ENCODE assay signal across 32 cellular contexts in the genomic region with DNA sequence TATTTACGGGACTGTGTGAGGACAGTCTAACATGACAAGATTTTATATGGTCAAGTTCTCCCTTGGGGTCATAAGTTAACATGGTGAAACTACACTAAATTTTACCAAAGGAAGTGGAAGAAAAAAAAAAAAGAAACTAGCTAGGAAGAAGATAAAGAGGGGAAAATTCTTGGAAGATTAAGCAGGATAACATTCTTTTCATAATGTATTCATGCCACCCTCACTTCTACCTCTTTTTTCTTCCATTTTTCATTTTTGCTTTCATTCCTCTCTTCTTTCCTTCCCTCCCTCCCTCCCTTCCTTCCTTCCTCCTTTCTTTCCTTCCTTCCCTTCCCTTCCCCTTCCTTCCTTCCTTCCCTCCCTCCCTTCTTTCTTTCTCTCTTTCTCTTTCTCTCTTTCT.
"Had no signal": no experiment of that assay in that cellular context is flagged by ENCODE, and none has a peak within 500 bp of the region (broad histone marks: within the 10 kb centered on the region; RNA-seq: fewer than 3 reads in every experiment).

No MANE protein-coding gene starts in this region.

- H3K36me3 ChIP-seq: ovary, uterus had no signal

- H3K9me3 Mint-ChIP-seq: natural killer cell; nephron; stimulated activated memory B cell treated with anti-CD40 and anti-IgM and Interleukin-4, amounts not matched to agents 10 μg/mL and 1 μg/mL and 100 μg/mL, for 72 hours; stimulated activated naive CD8-positive, alpha-beta T cell treated with anti-CD3 and anti-CD28 coated beads, Interleukin-15, amount 100 ng/mL, for 72 hours; type B pancreatic cell had no signal

- H3K27me3 Mint-ChIP-seq: naive thymus-derived CD4-positive, alpha-beta T cell; progenitor cell of endocrine pancreas; stimulated activated memory B cell treated with anti-CD40 and anti-IgM and Interleukin-4, amounts not matched to agents 10 μg/mL and 1 μg/mL and 100 μg/mL, for 72 hours; stimulated activated naive CD8-positive, alpha-beta T cell treated with anti-CD3 and anti-CD28 coated beads, Interleukin-15, amount 100 ng/mL, for 72 hours; type B pancreatic cell had no signal

- H2AFZ ChIP-seq: parathyroid adenoma had no signal

- H3K4me1 ChIP-seq: parathyroid adenoma, psoas muscle, spleen, suprapubic skin, testis, tibial artery, transverse colon, upper lobe of right lung, uterus had no signal

- H3K27ac ChIP-seq: neutrophil, ovary, parathyroid adenoma, psoas muscle, skin epidermis, spleen, suprapubic skin, testis, tibial artery, transverse colon, upper lobe of right lung, uterus had no signal

- H3K4me3 ChIP-seq: ovary, psoas muscle, skin epidermis, smooth muscle cell, spleen, suprapubic skin, testis, tibial artery, transverse colon, upper lobe of right lung, uterus had no signal

- DNase-seq: naive thymus-derived CD4-positive, alpha-beta T cell; natural killer cell; nucleus accumbens; ovary; posterior cingulate gyrus; psoas muscle; right cardiac atrium; spleen; stimulated activated CD4-positive, alpha-beta T cell treated with anti-CD3 and anti-CD28 coated beads, Interleukin-12 subunit alpha, Interleukin-12 subunit beta, amount 100 ng/mL, for 4 hours; stimulated activated CD4-positive, alpha-beta T cell treated with anti-CD3 and anti-CD28 coated beads, Interleukin-1b, Interleukin-23, amount 100 ng/mL, for 48 hours; stimulated activated CD4-positive, alpha-beta T cell treated with anti-CD3 and anti-CD28 coated beads, Interleukin-4, amount 100 ng/mL, for 1 hour; stimulated activated CD4-positive, alpha-beta T cell treated with anti-CD3 and anti-CD28 coated beads, Interleukin-4, amount 100 ng/mL, for 4 hours; stimulated activated CD8-positive, alpha-beta memory T cell treated with anti-CD3 and anti-CD28 coated beads, Interleukin-4, amount 100 ng/mL, for 48 hours; stimulated activated naive CD4-positive, alpha-beta T cell; stimulated activated naive CD8-positive, alpha-beta T cell treated with anti-CD3 and anti-CD28 coated beads, Interleukin-15, amount 100 ng/mL, for 72 hours; stimulated activated naive CD8-positive, alpha-beta T cell treated with anti-CD3 and anti-CD28 coated beads, Interleukin-15, Interleukin-2, amounts not matched to agents 100 U/mL and 50 U/mL, for 24 hours; substantia nigra; testis; tibial artery; transverse colon; upper lobe of right lung; uterus had no signal

- H3K27ac Mint-ChIP-seq: natural killer cell; nephron; progenitor cell of endocrine pancreas; stimulated activated memory B cell treated with anti-CD40 and anti-IgM and Interleukin-4, amounts not matched to agents 10 μg/mL and 1 μg/mL and 100 μg/mL, for 72 hours; type B pancreatic cell had no signal

- H3K4me2 ChIP-seq: smooth muscle cell had no signal

- H3K4me3 Mint-ChIP-seq: naive thymus-derived CD4-positive, alpha-beta T cell; natural killer cell; nephron; stimulated activated memory B cell treated with anti-CD40 and anti-IgM and Interleukin-4, amounts not matched to agents 10 μg/mL and 1 μg/mL and 100 μg/mL, for 72 hours; stimulated activated naive CD8-positive, alpha-beta T cell treated with anti-CD3 and anti-CD28 coated beads, Interleukin-15, amount 100 ng/mL, for 72 hours; type B pancreatic cell had no signal

- H3K27me3 ChIP-seq: neutrophil, ovary, spleen, suprapubic skin, testis, tibial artery, transverse colon, upper lobe of right lung, uterus had no signal

- ATAC-seq: naive thymus-derived CD4-positive, alpha-beta T cell; natural killer cell; psoas muscle; right cardiac atrium; sciatic nerve; stimulated activated memory B cell treated with anti-CD40 and anti-IgM and Interleukin-4, amounts not matched to agents 10 μg/mL and 1 μg/mL and 100 μg/mL, for 72 hours; stimulated activated naive CD8-positive, alpha-beta T cell treated with anti-CD3 and anti-CD28 coated beads, Interleukin-15, amount 100 ng/mL, for 72 hours; stimulated activated naive CD8-positive, alpha-beta T cell treated with anti-CD3 and anti-CD28 coated beads, Interleukin-15, Interleukin-2, amounts not matched to agents 100 U/mL and 50 U/mL, for 24 hours; upper lobe of right lung had no signal

- H3K4me1 Mint-ChIP-seq: natural killer cell; nephron; stimulated activated memory B cell treated with anti-CD40 and anti-IgM and Interleukin-4, amounts not matched to agents 10 μg/mL and 1 μg/mL and 100 μg/mL, for 72 hours; stimulated activated naive CD8-positive, alpha-beta T cell treated with anti-CD3 and anti-CD28 coated beads, Interleukin-15, amount 100 ng/mL, for 72 hours had no signal

- H3K79me2 ChIP-seq: parathyroid adenoma had no signal
